In the genomic region with DNA sequence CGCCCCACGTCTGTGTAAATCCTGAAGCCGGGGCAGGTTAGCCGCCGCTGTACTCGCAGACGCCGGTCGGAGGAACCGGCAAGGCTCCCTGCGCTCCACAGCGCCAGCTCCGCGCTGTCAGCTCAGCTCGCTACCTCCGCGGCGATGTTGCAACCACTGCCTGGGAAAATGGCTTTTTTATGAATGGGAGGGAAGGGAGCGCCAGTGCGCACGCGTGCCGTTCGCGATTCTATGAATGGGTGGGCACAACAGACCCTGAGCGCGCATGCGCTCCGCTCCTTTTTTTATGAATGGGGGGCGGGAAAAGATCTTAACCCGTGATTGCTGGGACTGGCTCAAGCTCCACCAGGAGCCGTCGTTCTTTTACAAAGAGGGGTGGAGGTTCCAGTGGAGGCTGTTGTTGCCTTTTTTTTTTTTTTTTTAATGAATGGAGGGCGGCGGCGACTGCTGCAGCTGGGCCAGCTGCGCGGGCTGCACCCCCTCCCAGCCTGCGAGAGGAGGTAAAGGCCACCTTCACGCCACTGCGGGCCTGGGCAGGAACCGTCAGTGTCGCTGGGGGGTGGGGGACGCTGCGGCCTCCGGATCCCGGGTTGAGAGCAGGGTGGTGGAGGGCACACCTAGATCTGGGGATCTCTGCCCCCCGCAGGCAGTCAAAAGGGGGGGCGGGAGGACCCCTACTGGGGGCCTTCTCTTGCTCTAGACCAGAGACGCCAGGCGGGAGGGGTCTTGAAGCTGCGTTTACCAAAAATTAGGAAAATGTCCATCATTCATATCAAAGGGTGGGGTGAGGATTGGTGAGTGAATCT, we compare ENCODE assay signal across 1 cellular context.
A peak's percentile ranks its signal among the peaks of the same experiment; 100 is the strongest.
TF ChIP-seq lines count a peak whose summit lies in the region.

Gene SPRY4, minus strand, starts transcription at position 151 of the 806 bp plus-strand sequence. CDS start 9,913 bp downstream, outside the sequence.

TF ChIP-seq in K562, 482 proteins besides CTCF, POLR2A, EP300 and RAD21 (continued from another document and continues in another):
- no peak for TF ChIP-seq ZNF41 (CRISPR knock-in tag; conservative IDR thresholded peaks at IDR 0.05)
- TF ChIP-seq ATF1 (CRISPR knock-in tag; IDR thresholded peaks at IDR 0.05): no peak
- TF ChIP-seq ATF1 (tag; IDR thresholded peaks at IDR 0.05): 0 out of 2 replicates have a peak, but pooled peaks have one; percentile 46
- TF ChIP-seq, protein P1, sequence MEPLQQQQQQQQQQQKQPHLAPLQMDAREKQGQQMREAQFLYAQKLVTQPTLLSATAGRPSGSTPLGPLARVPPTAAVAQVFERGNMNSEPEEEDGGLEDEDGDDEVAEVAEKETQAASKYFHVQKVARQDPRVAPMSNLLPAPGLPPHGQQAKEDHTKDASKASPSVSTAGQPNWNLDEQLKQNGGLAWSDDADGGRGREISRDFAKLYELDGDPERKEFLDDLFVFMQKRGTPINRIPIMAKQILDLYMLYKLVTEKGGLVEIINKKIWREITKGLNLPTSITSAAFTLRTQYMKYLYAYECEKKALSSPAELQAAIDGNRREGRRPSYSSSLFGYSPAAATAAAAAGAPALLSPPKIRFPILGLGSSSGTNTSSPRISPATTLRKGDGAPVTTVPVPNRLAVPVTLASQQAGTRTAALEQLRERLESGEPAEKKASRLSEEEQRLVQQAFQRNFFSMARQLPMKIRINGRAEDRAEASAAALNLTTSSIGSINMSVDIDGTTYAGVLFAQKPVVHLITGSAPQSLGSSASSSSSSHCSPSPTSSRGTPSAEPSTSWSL (CRISPR knock-in tag; IDR thresholded peaks at IDR 0.05; ENCODE audit: borderline replicate concordance): no peak
- no peak for TF ChIP-seq SIRT6 (IDR thresholded peaks at IDR 0.05; ENCODE audit: low read depth, low read length)
- TF ChIP-seq ID3 (CRISPR knock-in tag; IDR thresholded peaks at IDR 0.05): no peak
- no peak for TF ChIP-seq ID3 (tag; IDR thresholded peaks at IDR 0.05)
- no peak for TF ChIP-seq FOXJ3 (CRISPR knock-in tag; IDR thresholded peaks at IDR 0.05)
- TF ChIP-seq, protein P2, sequence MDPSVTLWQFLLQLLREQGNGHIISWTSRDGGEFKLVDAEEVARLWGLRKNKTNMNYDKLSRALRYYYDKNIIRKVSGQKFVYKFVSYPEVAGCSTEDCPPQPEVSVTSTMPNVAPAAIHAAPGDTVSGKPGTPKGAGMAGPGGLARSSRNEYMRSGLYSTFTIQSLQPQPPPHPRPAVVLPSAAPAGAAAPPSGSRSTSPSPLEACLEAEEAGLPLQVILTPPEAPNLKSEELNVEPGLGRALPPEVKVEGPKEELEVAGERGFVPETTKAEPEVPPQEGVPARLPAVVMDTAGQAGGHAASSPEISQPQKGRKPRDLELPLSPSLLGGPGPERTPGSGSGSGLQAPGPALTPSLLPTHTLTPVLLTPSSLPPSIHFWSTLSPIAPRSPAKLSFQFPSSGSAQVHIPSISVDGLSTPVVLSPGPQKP (CRISPR knock-in tag; IDR thresholded peaks at IDR 0.05): no peak
- no peak for TF ChIP-seq POLR3A (IDR thresholded peaks at IDR 0.05; ENCODE audit: borderline replicate concordance, extremely low read depth, insufficient read depth, insufficient read length)
- TF ChIP-seq SETDB1 (IDR thresholded peaks at IDR 0.05; ENCODE audit: low read length): no peak
- TF ChIP-seq TAF9B (IDR thresholded peaks at IDR 0.05; ENCODE audit: partially characterized antibody): peak; percentile 77
- TF ChIP-seq MXI1 (IDR thresholded peaks at IDR 0.05; ENCODE audit: low read depth, low read length): no peak
- no peak; the same call in 1 of the 2 replicates for TF ChIP-seq ZNF263 (CRISPR knock-in tag; IDR thresholded peaks at IDR 0.05; ENCODE audit: borderline replicate concordance)
- no peak for TF ChIP-seq TAF7 (tag; IDR thresholded peaks at IDR 0.05)
- 0 out of 2 replicates have a peak, but pooled peaks have one; percentile 11 for TF ChIP-seq RB1 (IDR thresholded peaks at IDR 0.05; ENCODE audit: low read depth)
- no peak for TF ChIP-seq HNRNPH1 (optimal IDR thresholded peaks at IDR 0.05; ENCODE audit: low read depth, low read length)
- TF ChIP-seq, protein P3, sequence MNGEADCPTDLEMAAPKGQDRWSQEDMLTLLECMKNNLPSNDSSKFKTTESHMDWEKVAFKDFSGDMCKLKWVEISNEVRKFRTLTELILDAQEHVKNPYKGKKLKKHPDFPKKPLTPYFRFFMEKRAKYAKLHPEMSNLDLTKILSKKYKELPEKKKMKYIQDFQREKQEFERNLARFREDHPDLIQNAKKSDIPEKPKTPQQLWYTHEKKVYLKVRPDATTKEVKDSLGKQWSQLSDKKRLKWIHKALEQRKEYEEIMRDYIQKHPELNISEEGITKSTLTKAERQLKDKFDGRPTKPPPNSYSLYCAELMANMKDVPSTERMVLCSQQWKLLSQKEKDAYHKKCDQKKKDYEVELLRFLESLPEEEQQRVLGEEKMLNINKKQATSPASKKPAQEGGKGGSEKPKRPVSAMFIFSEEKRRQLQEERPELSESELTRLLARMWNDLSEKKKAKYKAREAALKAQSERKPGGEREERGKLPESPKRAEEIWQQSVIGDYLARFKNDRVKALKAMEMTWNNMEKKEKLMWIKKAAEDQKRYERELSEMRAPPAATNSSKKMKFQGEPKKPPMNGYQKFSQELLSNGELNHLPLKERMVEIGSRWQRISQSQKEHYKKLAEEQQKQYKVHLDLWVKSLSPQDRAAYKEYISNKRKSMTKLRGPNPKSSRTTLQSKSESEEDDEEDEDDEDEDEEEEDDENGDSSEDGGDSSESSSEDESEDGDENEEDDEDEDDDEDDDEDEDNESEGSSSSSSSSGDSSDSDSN (IDR thresholded peaks at IDR 0.05; ENCODE audit: borderline replicate concordance in 1 of 2, low read depth in 2 of 2, low read length in 2 of 2): peak; percentile 14 to 97; a peak in 2 of 4 replicates
- no peak for TF ChIP-seq NCOR1 (IDR thresholded peaks at IDR 0.05)
- TF ChIP-seq, protein P4, sequence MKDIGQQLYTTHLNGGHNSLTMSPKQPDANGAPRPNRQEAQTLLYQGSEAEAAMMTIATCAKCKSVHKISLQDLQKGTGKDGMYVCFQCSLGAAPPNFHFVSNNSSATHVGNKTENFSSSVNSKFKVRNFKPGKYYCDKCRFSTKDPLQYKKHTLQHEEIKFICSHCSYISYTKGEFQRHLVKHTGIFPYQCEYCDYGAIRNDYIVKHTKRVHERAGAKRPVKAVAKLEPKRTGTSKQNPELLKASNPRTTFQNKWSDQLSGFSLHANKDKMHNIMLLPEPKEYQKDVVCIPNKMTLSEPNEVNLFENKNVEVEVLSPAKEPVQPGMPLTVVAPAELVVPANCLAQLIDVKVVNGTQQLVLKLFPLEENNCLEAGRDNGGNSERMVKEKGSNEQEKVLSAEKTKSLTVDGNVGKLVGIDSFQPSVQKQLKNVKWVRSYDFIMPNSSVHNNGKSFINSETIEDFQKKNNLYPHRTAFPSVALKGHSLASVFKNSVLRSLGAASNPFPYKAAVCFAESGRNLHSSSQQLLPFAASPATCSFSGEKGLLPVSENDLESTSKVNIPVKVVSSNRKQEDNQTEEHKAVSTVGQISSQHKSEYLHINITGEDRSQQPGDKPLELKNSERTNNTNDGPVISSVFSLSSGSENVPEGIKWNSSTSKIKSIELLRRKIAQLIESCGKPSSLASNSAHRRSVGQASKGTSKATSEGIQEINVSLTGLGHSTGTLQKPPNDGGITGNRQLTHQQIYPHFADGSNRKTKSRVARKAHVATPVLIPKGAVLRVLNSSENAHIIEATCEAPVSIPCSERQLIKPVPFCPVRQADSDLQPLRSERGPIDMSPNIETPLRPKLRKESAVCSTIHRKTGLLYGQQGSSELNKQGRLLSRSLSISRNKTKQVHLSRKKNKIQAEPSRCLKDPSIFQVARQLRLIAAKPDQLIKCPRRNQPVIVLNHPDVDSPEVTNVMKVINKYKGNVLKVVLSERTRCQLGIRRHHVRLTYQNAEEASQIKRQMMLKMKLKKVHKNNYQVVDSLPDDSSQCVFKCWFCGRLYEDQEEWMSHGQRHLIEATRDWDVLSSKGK (CRISPR knock-in tag; IDR thresholded peaks at IDR 0.05): no peak
- no peak for TF ChIP-seq HINFP (tag; conservative IDR thresholded peaks at IDR 0.05; ENCODE audit: low read depth)
- no peak for TF ChIP-seq ZBTB40 (IDR thresholded peaks at IDR 0.05)
- TF ChIP-seq ZBTB40 (CRISPR knock-in tag; IDR thresholded peaks at IDR 0.05): no peak
- no peak for TF ChIP-seq SP1 (CRISPR knock-in tag; IDR thresholded peaks at IDR 0.05)
- no peak for TF ChIP-seq FOS (IDR thresholded peaks at IDR 0.05; ENCODE audit: extremely low read depth, insufficient read length)
- TF ChIP-seq SLC30A9 (CRISPR knock-in tag; IDR thresholded peaks at IDR 0.05): no peak
- TF ChIP-seq ZNF23 (CRISPR knock-in tag; IDR thresholded peaks at IDR 0.05): no peak
